ENCODE assay signal across 18 cellular contexts in genomic region chr15:78182336-78182700, GRCh38. TPM values are rescaled to one million over a fixed set of nuclear protein-coding genes. Genes with fewer than 3 reads are reported as not detected.
DNase-seq lines count a peak whose midpoint lies in the region; TF ChIP-seq lines count a peak whose summit lies in the region.
"Had no signal": no experiment of that assay in that cellular context is flagged by ENCODE, and none has a peak within 500 bp of the region (broad histone marks: within the 10 kb centered on the region; RNA-seq: fewer than 3 reads in every experiment).

No MANE protein-coding gene starts in this region.

- H3K9ac ChIP-seq in Karpas-422 (ENCODE audit: low read length) = no peak overlapping the region
- H3K9ac ChIP-seq: GM23248 had no signal

- H3K9me2 ChIP-seq in Karpas-422 (replicated peaks; ENCODE audit: insufficient read depth, low read length) = no peaks in the 10 kb centered on the region

- H3K4me3 ChIP-seq in right atrium auricular region (no peak overlapping the region), left ventricle myocardium inferior (no peak overlapping the region), Karpas-422 (ENCODE audit: low read length) (no peak overlapping the region)
- H3K4me3 ChIP-seq: GM23248 had no signal

- H3K4me1 Mint-ChIP-seq in osteocyte (ENCODE audit: unreplicated experiment) = no peaks in the 10 kb centered on the region
- H3K4me1 Mint-ChIP-seq: CD4-positive, CD25-positive, alpha-beta regulatory T cell; CD8-positive, alpha-beta memory T cell had no signal

- no peaks in the 10 kb centered on the region for H3K4me1 ChIP-seq in right atrium auricular region
- H3K4me1 ChIP-seq in left ventricle myocardium inferior = no peaks in the 10 kb centered on the region
- no peaks in the 10 kb centered on the region for H3K4me1 ChIP-seq in Karpas-422 (ENCODE audit: low read length)
- H3K4me1 ChIP-seq: BE2C had no signal

- H3K27me3 Mint-ChIP-seq in osteocyte (ENCODE audit: unreplicated experiment) = peaks cover 16% of the 10 kb centered on the region

- H3K27ac Mint-ChIP-seq in osteocyte (ENCODE audit: unreplicated experiment) = no peak overlapping the region
- H3K27ac Mint-ChIP-seq: CD4-positive, CD25-positive, alpha-beta regulatory T cell; CD8-positive, alpha-beta memory T cell; HFFc6 had no signal

- H3K79me2 ChIP-seq in Karpas-422 (ENCODE audit: low read length) = no peaks in the 10 kb centered on the region

- H3K9me3 ChIP-seq in right atrium auricular region (no peaks in the 10 kb centered on the region), left ventricle myocardium inferior (replicated peaks) (no peaks in the 10 kb centered on the region), Karpas-422 (ENCODE audit: low read length) (no peaks in the 10 kb centered on the region)
- H3K9me3 ChIP-seq: BE2C had no signal

- H3K27me3 ChIP-seq in right atrium auricular region (no peaks in the 10 kb centered on the region), left ventricle myocardium inferior (ENCODE audit: low read depth) (no peaks in the 10 kb centered on the region), Karpas-422 (ENCODE audit: low read length) (no peaks in the 10 kb centered on the region)
- H3K27me3 ChIP-seq: BE2C had no signal

- H3K4me3 Mint-ChIP-seq in osteocyte (ENCODE audit: unreplicated experiment) = no peak overlapping the region
- H3K4me3 Mint-ChIP-seq: CD4-positive, CD25-positive, alpha-beta regulatory T cell; CD8-positive, alpha-beta memory T cell; HFFc6 had no signal

- no peak overlapping the region for H3K4me2 ChIP-seq in Karpas-422 (ENCODE audit: low read depth, low read length, poor library complexity, severe bottlenecking)

- H3K9me3 Mint-ChIP-seq in osteocyte (ENCODE audit: unreplicated experiment) = no peaks in the 10 kb centered on the region

- DNase-seq in right atrium auricular region (ENCODE audit: low spot score) (peak; percentile 26), left ventricle myocardium inferior (no peak), islet precursor cell (peak; percentile 45), osteocyte (ENCODE audit: extremely low spot score, unreplicated experiment) (peak; percentile 49), AML-193 (lab: John Stamatoyannopoulos, UW) (no peak), Karpas-422 (no peak), DMS114 treated with DMSO at 0.1 percent for 48 hours (lab: John Stamatoyannopoulos, UW; ENCODE audit: unreplicated experiment) (no peak)
- DNase-seq: BE2C; C1 segment of cervical spinal cord; CD4-positive, CD25-positive, alpha-beta regulatory T cell; CD8-positive, alpha-beta memory T cell; COR-L47; DMS 273 treated with DMSO at 0.1 percent for 48 hours; GM23248; HCEC 1CT; HFFc6 had no signal

- H4K20me1 ChIP-seq in Karpas-422 (ENCODE audit: insufficient read depth, low read depth, low read length) = no peaks in the 10 kb centered on the region

- TF ChIP-seq CTCF in right atrium auricular region (IDR thresholded peaks at IDR 0.05) = no peak
- TF ChIP-seq CTCF in left ventricle myocardium inferior (IDR thresholded peaks at IDR 0.05; ENCODE audit: borderline replicate concordance) = no peak
- no peak for TF ChIP-seq CTCF in osteocyte (IDR thresholded peaks at IDR 0.05)

- no peak overlapping the region for H2AFZ ChIP-seq in Karpas-422 (ENCODE audit: low read length)
- H2AFZ ChIP-seq: GM23248 had no signal

- H3K36me3 Mint-ChIP-seq in osteocyte (ENCODE audit: unreplicated experiment) = no peaks in the 10 kb centered on the region
- H3K36me3 Mint-ChIP-seq: CD4-positive, CD25-positive, alpha-beta regulatory T cell had no signal

- H3K27ac ChIP-seq in right atrium auricular region (no peak overlapping the region), left ventricle myocardium inferior (replicated peaks) (no peak overlapping the region), Karpas-422 (ENCODE audit: low read length) (no peak overlapping the region)
- H3K27ac ChIP-seq: GM23248, HL-60 had no signal

- H3K36me3 ChIP-seq in right atrium auricular region (no peaks in the 10 kb centered on the region), left ventricle myocardium inferior (no peaks in the 10 kb centered on the region), Karpas-422 (ENCODE audit: insufficient read depth, low read length) (no peaks in the 10 kb centered on the region)
- H3K36me3 ChIP-seq: BE2C had no signal

- intact Hi-C loops in left ventricle myocardium inferior (cut with micrococcal nuclease) = no loop called here

RNA-seq across cellular contexts. Expression of gene IDH3A, which starts 33.2 kb away (rescaled TPM):
- 100 to 1,000 TPM; 188 to 352 TPM for total RNA-seq in right atrium auricular region
- total RNA-seq in left ventricle myocardium inferior = 465 TPM
- 46.7 and 47.4 TPM in 2 replicates for total RNA-seq in osteocyte
- 49.3 and 57.2 TPM in 2 replicates for total RNA-seq in Karpas-422 (2014; rRNA removed; shearing (Covaris generic); ENCODE audit: low replicate concordance)

RNA-seq across cellular contexts. Expression of gene CIB2, which starts 51.1 kb away (rescaled TPM):
- total RNA-seq in right atrium auricular region (10 to 100 TPM; 37.2 to 38.6 TPM), left ventricle myocardium inferior (26.1 TPM), osteocyte (7.6 and 9.6 TPM in 2 replicates)
- 1.1 and 4.4 TPM in 2 replicates for total RNA-seq in Karpas-422 (2014; rRNA removed; shearing (Covaris generic); ENCODE audit: low replicate concordance)

RNA-seq across cellular contexts. Expression of gene ACSBG1, which starts 52.0 kb away (rescaled TPM):
- total RNA-seq in right atrium auricular region (not detected), left ventricle myocardium inferior (0.25 TPM), osteocyte (not detected in 2 replicates)
- not detected in 2 replicates for total RNA-seq in Karpas-422 (2014; rRNA removed; shearing (Covaris generic); ENCODE audit: low replicate concordance)
- total RNA-seq: A172; CD8-positive, alpha-beta memory T cell; GM23248; HFFc6 had no signal

Comparison
In these comparisons a context has a peak if more than half of its experiments do, and no peak if none do; other contexts are left out.
1. DNase-seq: peak in right atrium auricular region (single experiment), islet precursor cell (single experiment) and osteocyte (single experiment); none in left ventricle myocardium inferior (single experiment), AML-193 (0 of 2), Karpas-422 (single experiment) and DMS114 treated with DMSO at 0.1 percent for 48 hours (single experiment).